In the genomic region with DNA sequence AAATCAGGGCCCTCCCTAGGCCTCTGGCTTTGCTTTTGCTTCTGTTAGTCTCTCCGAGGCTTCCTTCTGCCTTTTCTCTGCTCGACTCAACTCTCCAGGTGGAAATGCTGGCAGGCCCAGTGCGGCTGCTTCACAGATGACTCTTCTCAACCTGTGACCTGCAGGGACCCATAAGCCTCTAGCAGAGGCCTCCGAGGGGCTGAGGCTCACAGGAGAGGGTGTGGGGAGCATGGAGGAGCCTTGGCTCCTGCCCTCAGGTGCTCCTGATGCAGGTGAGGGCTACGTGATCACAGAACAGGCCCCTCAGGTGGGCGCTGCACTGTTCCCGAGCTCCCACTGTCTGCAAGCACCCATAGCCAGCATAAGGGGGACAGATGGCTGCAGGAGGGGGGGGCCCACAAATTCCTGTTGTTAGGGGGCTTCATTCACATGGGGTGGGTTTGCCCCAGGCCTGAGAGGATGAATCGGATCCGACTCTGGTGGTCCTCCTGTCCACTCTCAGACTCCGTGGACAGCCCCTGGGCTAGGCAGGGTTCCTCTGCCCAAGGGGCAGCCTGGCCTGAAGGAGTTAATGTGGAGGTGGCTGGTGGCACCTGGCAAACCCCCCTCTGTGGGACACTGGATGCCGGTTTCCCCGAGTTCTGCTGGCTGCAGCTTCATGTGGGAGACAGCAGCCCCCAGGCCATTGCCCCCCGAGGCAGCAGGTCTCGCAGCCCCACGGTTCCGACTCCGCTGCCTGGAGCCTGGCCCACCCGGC, we compare ENCODE assay signal across 18 cellular contexts. TPM values are rescaled to one million over a fixed set of nuclear protein-coding genes. Genes with fewer than 3 reads are reported as not detected.
"Had no signal": no experiment of that assay in that cellular context is flagged by ENCODE, and none has a peak within 500 bp of the region (broad histone marks: within the 10 kb centered on the region; RNA-seq: fewer than 3 reads in every experiment).

No MANE protein-coding gene starts in this region.

- H3K27ac ChIP-seq: brain microvascular endothelial cell, left ventricle myocardium inferior, pancreas, thyroid gland had no signal

- H3K27me3 Mint-ChIP-seq: activated CD4-positive, alpha-beta memory T cell treated with anti-CD3 and anti-CD28 coated beads, Interleukin-2, amount 10 ng/mL, durations not matched to agents 7 days and 5 days had no signal

- H3K36me3 Mint-ChIP-seq: activated CD8-positive, alpha-beta memory T cell treated with anti-CD3 and anti-CD28 coated beads, Interleukin-2, amount 10 ng/mL, durations not matched to agents 7 days and 5 days had no signal

- DNase-seq: activated B cell treated with CpG ODN at 0.5 μM for 24 hours; activated CD4-positive, alpha-beta memory T cell treated with anti-CD3 and anti-CD28 coated beads, Interleukin-2, amount 10 ng/mL, durations not matched to agents 7 days and 5 days; activated CD4-positive, alpha-beta T cell treated with anti-CD3 and anti-CD28 coated beads for 48 hours; activated CD8-positive, alpha-beta memory T cell treated with anti-CD3 and anti-CD28 coated beads, Interleukin-2, amount 10 ng/mL, durations not matched to agents 7 days and 5 days; activated naive CD4-positive, alpha-beta T cell treated with anti-CD3 and anti-CD28 coated beads for 36 hours; brain microvascular endothelial cell; central memory CD4-positive, alpha-beta T cell; erythroblast; foreskin melanocyte; glutamatergic neuron; left ventricle myocardium inferior; pancreas; stimulated activated naive B cell treated with anti-CD40 and anti-IgM and Interleukin-4, amounts not matched to agents 10 μg/mL and 1 μg/mL and 100 μg/mL, for 72 hours; thyroid gland had no signal

- H3K4me3 ChIP-seq: left ventricle myocardium inferior, pancreas, thyroid gland had no signal

- H3K4me3 Mint-ChIP-seq: activated B cell treated with CpG ODN at 0.5 μM for 24 hours; activated CD4-positive, alpha-beta memory T cell treated with anti-CD3 and anti-CD28 coated beads, Interleukin-2, amount 10 ng/mL, durations not matched to agents 7 days and 5 days; activated CD8-positive, alpha-beta memory T cell treated with anti-CD3 and anti-CD28 coated beads, Interleukin-2, amount 10 ng/mL, durations not matched to agents 7 days and 5 days; activated naive CD4-positive, alpha-beta T cell treated with anti-CD3 and anti-CD28 coated beads for 36 hours; activated T-helper 17 cell treated with anti-CD3 and anti-CD28 coated beads, Interleukin-2, amount 50 U/mL, for 72 hours; stimulated activated naive B cell treated with anti-CD40 and anti-IgM and Interleukin-4, amounts not matched to agents 10 μg/mL and 1 μg/mL and 100 μg/mL, for 72 hours; T-helper 2 cell treated with Interferon-gamma antibody and Interleukin-4, amounts not matched to agents 5 μg/mL and 100 μg/mL, for 36 hours had no signal

- H3K9me3 ChIP-seq: pancreas, thyroid gland had no signal

- H3K27me3 ChIP-seq: brain microvascular endothelial cell, pancreas, thyroid gland had no signal

- H3K27ac Mint-ChIP-seq: activated B cell treated with CpG ODN at 0.5 μM for 24 hours; activated CD4-positive, alpha-beta memory T cell treated with anti-CD3 and anti-CD28 coated beads, Interleukin-2, amount 10 ng/mL, durations not matched to agents 7 days and 5 days; activated CD8-positive, alpha-beta memory T cell treated with anti-CD3 and anti-CD28 coated beads, Interleukin-2, amount 10 ng/mL, durations not matched to agents 7 days and 5 days; activated naive CD4-positive, alpha-beta T cell treated with anti-CD3 and anti-CD28 coated beads for 36 hours; activated T-helper 17 cell treated with anti-CD3 and anti-CD28 coated beads, Interleukin-2, amount 50 U/mL, for 72 hours; stimulated activated naive B cell treated with anti-CD40 and anti-IgM and Interleukin-4, amounts not matched to agents 10 μg/mL and 1 μg/mL and 100 μg/mL, for 72 hours; T-helper 2 cell treated with Interferon-gamma antibody and Interleukin-4, amounts not matched to agents 5 μg/mL and 100 μg/mL, for 36 hours had no signal

- ATAC-seq: activated CD8-positive, alpha-beta memory T cell treated with anti-CD3 and anti-CD28 coated beads, Interleukin-2, amount 10 ng/mL, durations not matched to agents 7 days and 5 days; activated T-helper 17 cell treated with anti-CD3 and anti-CD28 coated beads, Interleukin-2, amount 50 U/mL, for 72 hours; pancreas had no signal

- H3K9me3 Mint-ChIP-seq: activated CD4-positive, alpha-beta memory T cell treated with anti-CD3 and anti-CD28 coated beads, Interleukin-2, amount 10 ng/mL, durations not matched to agents 7 days and 5 days; activated naive CD4-positive, alpha-beta T cell treated with anti-CD3 and anti-CD28 coated beads for 36 hours; activated T-helper 17 cell treated with anti-CD3 and anti-CD28 coated beads, Interleukin-2, amount 50 U/mL, for 72 hours; T-helper 2 cell treated with Interferon-gamma antibody and Interleukin-4, amounts not matched to agents 5 μg/mL and 100 μg/mL, for 36 hours had no signal

- H3K4me1 Mint-ChIP-seq: activated CD4-positive, alpha-beta memory T cell treated with anti-CD3 and anti-CD28 coated beads, Interleukin-2, amount 10 ng/mL, durations not matched to agents 7 days and 5 days; activated CD8-positive, alpha-beta memory T cell treated with anti-CD3 and anti-CD28 coated beads, Interleukin-2, amount 10 ng/mL, durations not matched to agents 7 days and 5 days; activated T-helper 17 cell treated with anti-CD3 and anti-CD28 coated beads, Interleukin-2, amount 50 U/mL, for 72 hours had no signal

- H3K36me3 ChIP-seq: brain microvascular endothelial cell, left ventricle myocardium inferior, pancreas, thyroid gland had no signal

RNA-seq across cellular contexts. Expression of gene FCN2, which starts 10.9 kb away (rescaled TPM):
- total RNA-seq: activated B cell treated with CpG ODN at 0.5 μM for 24 hours; activated CD4-positive, alpha-beta memory T cell treated with anti-CD3 and anti-CD28 coated beads, Interleukin-2, amount 10 ng/mL, durations not matched to agents 7 days and 5 days; activated CD8-positive, alpha-beta memory T cell treated with anti-CD3 and anti-CD28 coated beads, Interleukin-2, amount 10 ng/mL, durations not matched to agents 7 days and 5 days; activated naive CD4-positive, alpha-beta T cell treated with anti-CD3 and anti-CD28 coated beads for 36 hours; activated T-helper 17 cell treated with anti-CD3 and anti-CD28 coated beads, Interleukin-2, amount 50 U/mL, for 72 hours; kidney epithelial cell; left ventricle myocardium inferior; mononuclear cell had no signal

RNA-seq across cellular contexts. Expression of gene FCN1, which starts 48.0 kb away (rescaled TPM):
- total RNA-seq: activated CD4-positive, alpha-beta memory T cell treated with anti-CD3 and anti-CD28 coated beads, Interleukin-2, amount 10 ng/mL, durations not matched to agents 7 days and 5 days; activated CD8-positive, alpha-beta memory T cell treated with anti-CD3 and anti-CD28 coated beads, Interleukin-2, amount 10 ng/mL, durations not matched to agents 7 days and 5 days; activated naive CD4-positive, alpha-beta T cell treated with anti-CD3 and anti-CD28 coated beads for 36 hours; activated T-helper 17 cell treated with anti-CD3 and anti-CD28 coated beads, Interleukin-2, amount 50 U/mL, for 72 hours; kidney epithelial cell had no signal
